In genomic region chr13:28471408-28471807, GRCh38 we compare ENCODE assay signal across 33 cellular contexts. TPM values are rescaled to one million over a fixed set of nuclear protein-coding genes. Genes with fewer than 3 reads are reported as not detected.
"Had no signal": no experiment of that assay in that cellular context is flagged by ENCODE, and none has a peak within 500 bp of the region (broad histone marks: within the 10 kb centered on the region; RNA-seq: fewer than 3 reads in every experiment).

No MANE protein-coding gene starts in this region.

- H3K27me3 ChIP-seq: ascending aorta, cardiac muscle cell had no signal

- ATAC-seq: activated CD8-positive, alpha-beta T cell treated with anti-CD3 and anti-CD28 coated beads for 36 hours had no signal

- H3K36me3 ChIP-seq: ascending aorta, cardiac muscle cell had no signal

- H3K27ac ChIP-seq: ascending aorta, cardiac muscle cell, VCaP had no signal

- H3K36me3 Mint-ChIP-seq: activated naive CD8-positive, alpha-beta T cell treated with anti-CD3 and anti-CD28 coated beads, Interleukin-2, amount 10 ng/mL, durations not matched to agents 7 days and 5 days had no signal

- H3K4me1 Mint-ChIP-seq: activated naive CD4-positive, alpha-beta T cell treated with anti-CD3 and anti-CD28 coated beads, Interleukin-2, amount 50 U/mL, for 24 hours; activated naive CD8-positive, alpha-beta T cell treated with anti-CD3 and anti-CD28 coated beads, Interleukin-2, amount 10 ng/mL, durations not matched to agents 7 days and 5 days; central memory CD8-positive, alpha-beta T cell had no signal

- H3K4me3 ChIP-seq: ascending aorta, cardiac muscle cell had no signal

- H3K9me3 ChIP-seq: ascending aorta had no signal

- H3K27me3 Mint-ChIP-seq: activated CD8-positive, alpha-beta T cell treated with anti-CD3 and anti-CD28 coated beads for 36 hours had no signal

- DNase-seq: activated CD4-positive, alpha-beta T cell treated with anti-CD3 and anti-CD28 coated beads for 1 hour; activated CD4-positive, alpha-beta T cell treated with anti-CD3 and anti-CD28 coated beads for 48 hours; activated CD4-positive, CD25-positive, alpha-beta regulatory T cell; activated CD8-positive, alpha-beta T cell treated with anti-CD3 and anti-CD28 coated beads for 36 hours; activated gamma-delta T cell; activated naive CD4-positive, alpha-beta T cell treated with Interleukin-2 at 50 U/mL for 16 hours; activated naive CD8-positive, alpha-beta T cell treated with anti-CD3 and anti-CD28 coated beads, Interleukin-2, amount 10 ng/mL, durations not matched to agents 7 days and 5 days; activated T-cell treated with anti-CD3 and anti-CD28 coated beads, Interleukin-2, amount 50 U/mL, for 24 hours; amygdala; Karpas-422; KBM-7; MV-4-11; NCI-H1092; NCI-H1436 treated with DMSO at 0.1 percent for 48 hours; NCI-H1694 treated with DMSO at 0.1 percent for 48 hours; NCI-H2029; NCI-H446; NCI-H510A treated with DMSO at 0.1 percent for 48 hours; NCI-H748 treated with DMSO at 0.1 percent for 48 hours; NK-92 treated with Interleukin-12 subunit alpha and Interleukin-12 subunit beta, amount 100 ng/mL, for 24 hours; OCI-M1; Right ventricle myocardium superior; SW 1271; T-helper 1 cell; T-helper 2 cell; T-helper 9 cell had no signal

- H3K27ac Mint-ChIP-seq: activated CD8-positive, alpha-beta T cell treated with anti-CD3 and anti-CD28 coated beads for 36 hours; activated naive CD4-positive, alpha-beta T cell treated with anti-CD3 and anti-CD28 coated beads, Interleukin-2, amount 50 U/mL, for 24 hours; activated naive CD8-positive, alpha-beta T cell treated with anti-CD3 and anti-CD28 coated beads, Interleukin-2, amount 10 ng/mL, durations not matched to agents 7 days and 5 days; activated T-cell treated with anti-CD3 and anti-CD28 coated beads, Interleukin-2, amount 50 U/mL, for 24 hours; activated T-helper 2 cell treated with anti-CD3 and anti-CD28 coated beads, Interferon-gamma antibody, Interleukin-2, Interleukin-4, amounts not matched to agents 10 μg/mL and 5 μg/mL and 100 μg/mL, durations not matched to agents 14 hours and 24 hours and 36 hours had no signal

- H3K4me3 Mint-ChIP-seq: activated CD8-positive, alpha-beta T cell treated with anti-CD3 and anti-CD28 coated beads for 36 hours; activated naive CD4-positive, alpha-beta T cell treated with anti-CD3 and anti-CD28 coated beads, Interleukin-2, amount 50 U/mL, for 24 hours; activated naive CD8-positive, alpha-beta T cell treated with anti-CD3 and anti-CD28 coated beads, Interleukin-2, amount 10 ng/mL, durations not matched to agents 7 days and 5 days; activated T-cell treated with anti-CD3 and anti-CD28 coated beads, Interleukin-2, amount 50 U/mL, for 24 hours; central memory CD8-positive, alpha-beta T cell had no signal

- H3K9me3 Mint-ChIP-seq: activated CD8-positive, alpha-beta T cell treated with anti-CD3 and anti-CD28 coated beads for 36 hours; activated T-cell treated with anti-CD3 and anti-CD28 coated beads, Interleukin-2, amount 50 U/mL, for 24 hours; activated T-helper 2 cell treated with anti-CD3 and anti-CD28 coated beads, Interferon-gamma antibody, Interleukin-2, Interleukin-4, amounts not matched to agents 10 μg/mL and 5 μg/mL and 100 μg/mL, durations not matched to agents 14 hours and 24 hours and 36 hours; central memory CD8-positive, alpha-beta T cell had no signal

RNA-seq across cellular contexts. Expression of gene FLT1, which starts 23.5 kb away (rescaled TPM):
- total RNA-seq: MCF 10A had no signal
